ENCODE assay signal across 8 cellular contexts in the genomic region with DNA sequence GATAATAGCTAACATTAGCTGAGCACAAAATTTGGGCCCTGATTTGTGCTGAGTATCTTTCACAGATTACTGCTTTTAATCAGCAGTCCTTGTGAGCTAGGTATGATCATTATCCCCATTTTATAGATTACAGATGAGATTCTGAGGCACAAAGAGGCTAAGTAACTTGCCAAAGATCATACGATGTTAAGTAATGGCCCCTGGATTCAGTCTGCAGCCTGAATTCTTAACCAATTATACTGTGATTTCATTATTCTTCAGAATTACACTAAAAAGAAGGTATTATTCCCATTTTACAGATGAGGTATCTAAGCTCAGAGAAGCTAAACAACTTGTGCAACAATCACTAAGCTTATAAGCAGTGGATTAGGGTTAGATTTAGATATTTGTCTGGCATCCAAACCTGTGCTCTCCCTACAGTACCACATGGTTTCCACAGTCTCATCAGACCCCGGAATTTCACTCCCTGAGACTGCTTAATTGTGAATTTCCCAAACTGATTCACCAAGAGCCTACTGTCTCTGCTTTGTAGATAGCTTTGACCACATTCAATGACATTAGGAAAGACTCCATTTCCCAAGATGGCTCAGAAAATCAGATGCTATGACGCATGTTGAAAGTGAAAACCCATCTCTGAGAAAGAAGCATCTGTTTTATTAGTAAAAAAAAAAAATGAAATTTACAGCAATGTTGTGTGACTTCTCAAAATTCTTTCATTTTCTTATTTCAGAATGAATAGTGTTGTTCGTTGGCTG.
A peak's percentile ranks its signal among the peaks of the same experiment; 100 is the strongest.
DNase-seq lines count a peak whose midpoint lies in the region; ATAC-seq, FAIRE-seq and TF ChIP-seq lines count a peak whose summit lies in the region.

No MANE protein-coding gene starts in this region.

- peak; percentile 79 for DNase-seq in LHCN-M2 (ENCODE audit: low read depth)
- DNase-seq in sciatic nerve (ENCODE audit: low spot score): no peak
- DNase-seq in NCI-H1105 treated with DMSO at 0.1 percent for 48 hours (lab: John Stamatoyannopoulos, UW): no peak
- no peak for DNase-seq in H54 (ENCODE audit: insufficient read length, low spot score)
- no peak for DNase-seq in effector CD4-positive, alpha-beta T cell
- no peak for DNase-seq in activated CD8-positive, alpha-beta memory T cell treated with anti-CD3 and anti-CD28 coated beads, Interleukin-2, amount 50 U/mL, for 4 hours

- FAIRE-seq in H54 (lab: Jason Lieb, UNC): no peak

- intact Hi-C loops in sciatic nerve (cut with DNase I): loop anchor here (10.0 kb wide), 1 partner anchor 247 kb away; no protein-coding TSS in a partner anchor

- ATAC-seq in GM18858 (IDR thresholded peaks at IDR 0.05; ENCODE audit: unreplicated experiment) (peak; percentile 45), GM21619 (IDR thresholded peaks at IDR 0.05; ENCODE audit: unreplicated experiment) (peak; percentile 50), sciatic nerve (peak; percentile 12)

- no peak for TF ChIP-seq POLR2A in H54 (IDR thresholded peaks at IDR 0.05; ENCODE audit: low read depth, low read length)
